14 cellular contexts compared by ENCODE assay signal in the genomic region with DNA sequence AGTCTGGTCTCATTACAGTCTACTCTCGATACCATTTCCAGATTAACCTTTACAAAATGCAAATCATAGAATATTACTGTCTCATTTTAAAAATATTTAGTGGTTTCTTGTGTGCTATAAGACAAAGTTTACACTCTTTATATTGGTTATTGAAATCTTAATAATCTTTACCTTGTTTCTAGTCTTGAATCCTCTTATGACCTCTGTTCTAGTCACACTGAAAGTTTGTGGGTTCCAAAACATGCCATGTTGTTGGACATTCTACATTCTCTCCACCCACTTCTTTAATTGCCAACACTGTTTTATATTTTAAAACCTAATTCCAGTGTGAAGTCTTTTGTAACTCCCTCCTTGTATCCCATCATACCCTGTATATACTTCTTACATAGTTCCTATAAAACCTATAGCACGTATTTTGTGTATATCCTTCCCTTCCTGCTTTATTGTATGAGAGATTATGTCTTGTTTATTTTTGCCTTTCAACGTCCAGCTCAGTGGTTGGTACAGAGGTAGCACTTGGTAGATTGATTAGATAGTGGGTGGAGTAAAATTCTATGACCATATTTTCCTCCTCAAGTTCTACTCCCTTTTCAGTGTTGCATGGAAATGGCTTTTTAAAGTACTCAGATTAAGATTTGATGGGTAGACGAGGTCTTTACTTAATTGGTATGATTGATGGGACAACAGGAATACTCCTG.
"Had no signal": no experiment of that assay in that cellular context is flagged by ENCODE, and none has a peak within 500 bp of the region (broad histone marks: within the 10 kb centered on the region; RNA-seq: fewer than 3 reads in every experiment).

No MANE protein-coding gene starts in this region.

- H3K27me3 Mint-ChIP-seq: naive thymus-derived CD4-positive, alpha-beta T cell; stimulated activated naive B cell treated with anti-CD40 and anti-IgM and Interleukin-4, amounts not matched to agents 10 μg/mL and 1 μg/mL and 100 μg/mL, for 72 hours; T-cell had no signal

- H3K36me3 ChIP-seq: right lobe of liver, upper lobe of left lung, WERI-Rb-1 had no signal

- ATAC-seq: naive thymus-derived CD4-positive, alpha-beta T cell; right lobe of liver; T-cell had no signal

- DNase-seq: activated CD4-positive, alpha-beta T cell treated with anti-CD3 and anti-CD28 coated beads for 4 hours; activated naive CD4-positive, alpha-beta T cell treated with anti-CD3 and anti-CD28 coated beads for 36 hours; cortex of kidney; effector memory CD4-positive, alpha-beta T cell; hypothalamus; kidney glomerular epithelial cell; naive thymus-derived CD4-positive, alpha-beta T cell; posterior cingulate gyrus; right lobe of liver; stimulated activated CD4-positive, alpha-beta T cell treated with anti-CD3 and anti-CD28 coated beads, Interleukin-2, amount 100 ng/mL, for 24 hours; stimulated activated naive B cell treated with anti-CD40 and anti-IgM and Interleukin-4, amounts not matched to agents 10 μg/mL and 1 μg/mL and 100 μg/mL, for 72 hours; T-cell; upper lobe of left lung; WERI-Rb-1 had no signal

- H3K36me3 Mint-ChIP-seq: T-cell had no signal

- H3K27ac Mint-ChIP-seq: activated naive CD4-positive, alpha-beta T cell treated with anti-CD3 and anti-CD28 coated beads for 36 hours; naive thymus-derived CD4-positive, alpha-beta T cell; stimulated activated naive B cell treated with anti-CD40 and anti-IgM and Interleukin-4, amounts not matched to agents 10 μg/mL and 1 μg/mL and 100 μg/mL, for 72 hours; T-cell had no signal

- H3K9me3 ChIP-seq: right lobe of liver, upper lobe of left lung had no signal

- H3K4me1 Mint-ChIP-seq: naive thymus-derived CD4-positive, alpha-beta T cell; T-cell had no signal

- H3K27me3 ChIP-seq: right lobe of liver, upper lobe of left lung had no signal

- H3K27ac ChIP-seq: right lobe of liver, upper lobe of left lung, WERI-Rb-1 had no signal

- H3K9me3 Mint-ChIP-seq: activated naive CD4-positive, alpha-beta T cell treated with anti-CD3 and anti-CD28 coated beads for 36 hours; stimulated activated naive B cell treated with anti-CD40 and anti-IgM and Interleukin-4, amounts not matched to agents 10 μg/mL and 1 μg/mL and 100 μg/mL, for 72 hours; T-cell had no signal

- H3K4me3 ChIP-seq: right lobe of liver, upper lobe of left lung had no signal

- H3K4me3 Mint-ChIP-seq: activated naive CD4-positive, alpha-beta T cell treated with anti-CD3 and anti-CD28 coated beads for 36 hours; naive thymus-derived CD4-positive, alpha-beta T cell; stimulated activated naive B cell treated with anti-CD40 and anti-IgM and Interleukin-4, amounts not matched to agents 10 μg/mL and 1 μg/mL and 100 μg/mL, for 72 hours; T-cell had no signal
